In genomic region chr4:169225058-169225751, GRCh38 we compare ENCODE assay signal across 8 cellular contexts.
DNase-seq lines count a peak whose midpoint lies in the region; ATAC-seq and TF ChIP-seq lines count a peak whose summit lies in the region.

No MANE protein-coding gene starts in this region.

- H3K27ac ChIP-seq in neutrophil = peak overlapping the region; percentile 34
- no peak overlapping the region for H3K27ac ChIP-seq in WERI-Rb-1

- H3K4me3 ChIP-seq in neutrophil (ENCODE audit: low read depth in 1 of 2, low read length in 1 of 2) = no peak overlapping the region
- H3K4me3 ChIP-seq in WERI-Rb-1 (ENCODE audit: low read depth, low read length) = no peak overlapping the region

- TF ChIP-seq CTCF in GM10266 (IDR thresholded peaks at IDR 0.05; ENCODE audit: control insufficient read depth, insufficient read depth, low read depth, missing control alignments) (no peak), neutrophil (IDR thresholded peaks at IDR 0.05) (no peak), WERI-Rb-1 (IDR thresholded peaks at IDR 0.05; ENCODE audit: low read depth, low read length) (no peak)

- ATAC-seq in HG03064 (IDR thresholded peaks at IDR 0.05; ENCODE audit: low read depth, unreplicated experiment) = peak; percentile 53
- no peak for ATAC-seq in GM18873 (IDR thresholded peaks at IDR 0.05; ENCODE audit: low FRiP score, unreplicated experiment)

- no peaks in the 10 kb centered on the region for H3K4me1 ChIP-seq in neutrophil (ENCODE audit: control insufficient read depth in 1 of 2, insufficient read depth in 1 of 2, low read depth in 1 of 2, low read length in 1 of 2)

- H3K27me3 ChIP-seq in neutrophil (no peaks in the 10 kb centered on the region), WERI-Rb-1 (ENCODE audit: insufficient read depth, low read depth, severe bottlenecking) (no peaks in the 10 kb centered on the region)

- H3K36me3 ChIP-seq in neutrophil = no peaks in the 10 kb centered on the region
- H3K36me3 ChIP-seq in WERI-Rb-1 = no peaks in the 10 kb centered on the region

- peak; percentile 10 for DNase-seq in GM10266 (ENCODE audit: extremely low spot score)
- DNase-seq in amniotic stem cell (lab: John Stamatoyannopoulos, UW) = peak; percentile 71
- no peak for DNase-seq in SKM-1 treated with dmso at 0.1 percent for 144 hours (lab: John Stamatoyannopoulos, UW; ENCODE audit: unreplicated experiment)
- DNase-seq in WERI-Rb-1 = no peak
- DNase-seq in activated CD4-positive, alpha-beta T cell treated with anti-CD3 and anti-CD28 coated beads for 1 hour = no peak

- H3K9me3 ChIP-seq in neutrophil (no peaks in the 10 kb centered on the region), WERI-Rb-1 (ENCODE audit: severe bottlenecking) (no peaks in the 10 kb centered on the region)

Comparison
In these comparisons a context has a peak if more than half of its experiments do, and no peak if none do; other contexts are left out.
1. DNase-seq: peak in GM10266 (single experiment) and amniotic stem cell (single experiment); none in SKM-1 treated with dmso at 0.1 percent for 144 hours (single experiment), WERI-Rb-1 (single experiment) and activated CD4-positive, alpha-beta T cell treated with anti-CD3 and anti-CD28 coated beads for 1 hour (single experiment).